Comparison of ENCODE assay signal across 1 cellular context in genomic region chr20:57704245-57704644, GRCh38.
TF ChIP-seq lines count a peak whose summit lies in the region.

No MANE protein-coding gene starts in this region.

TF ChIP-seq in HepG2, 621 proteins besides CTCF, POLR2A, EP300 and RAD21:
- peak; percentile 93 for TF ChIP-seq CEBPB (IDR thresholded peaks at IDR 0.05; ENCODE audit: borderline replicate concordance, low read depth, low read length)
- no peak for TF ChIP-seq RNF2 (conservative IDR thresholded peaks at IDR 0.05; ENCODE audit: low read depth)
- no peak for TF ChIP-seq ARNT (IDR thresholded peaks at IDR 0.05)
- TF ChIP-seq NKX3-1 (CRISPR knock-in tag; IDR thresholded peaks at IDR 0.05) = no peak
- no peak for TF ChIP-seq SALL2 (CRISPR knock-in tag; IDR thresholded peaks at IDR 0.05)
- no peak for TF ChIP-seq AHDC1 (CRISPR knock-in tag; IDR thresholded peaks at IDR 0.05; ENCODE audit: borderline replicate concordance)
- TF ChIP-seq IKZF1 (IDR thresholded peaks at IDR 0.05) = no peak
- no peak for TF ChIP-seq NCOA1 (CRISPR knock-in tag; IDR thresholded peaks at IDR 0.05)
- TF ChIP-seq E2F1 (CRISPR knock-in tag; IDR thresholded peaks at IDR 0.05) = no peak
- no peak for TF ChIP-seq ZBTB44 (CRISPR knock-in tag; IDR thresholded peaks at IDR 0.05)
- peak; percentile 61 for TF ChIP-seq BHLHE40 (IDR thresholded peaks at IDR 0.05; ENCODE audit: low read length)
- no peak for TF ChIP-seq ZNF747 (CRISPR knock-in tag; IDR thresholded peaks at IDR 0.05; ENCODE audit: borderline replicate concordance)
- TF ChIP-seq CEBPG (CRISPR knock-in tag; IDR thresholded peaks at IDR 0.05) = peak; percentile 28; the same call in 1 of the 2 replicates
- TF ChIP-seq ZNF709 (CRISPR knock-in tag; IDR thresholded peaks at IDR 0.05) = no peak
